In genomic region chr2:51812138-51812866, GRCh38 we compare ENCODE assay signal across 20 cellular contexts.
A peak's percentile ranks its signal among the peaks of the same experiment; 100 is the strongest.
DNase-seq lines count a peak whose midpoint lies in the region; ATAC-seq, FAIRE-seq and TF ChIP-seq lines count a peak whose summit lies in the region.
"Had no signal": no experiment of that assay in that cellular context is flagged by ENCODE, and none has a peak within 500 bp of the region (broad histone marks: within the 10 kb centered on the region; RNA-seq: fewer than 3 reads in every experiment).

No MANE protein-coding gene starts in this region.

- DNase-seq in DMS53 (lab: John Stamatoyannopoulos, UW), result peak; percentile 42
- DNase-seq in LHCN-M2 (ENCODE audit: low read depth), result peak; percentile 72
- DNase-seq in bronchial epithelial cell (ENCODE audit: low read depth), result peak; percentile 84
- DNase-seq in kidney glomerular epithelial cell (lab: John Stamatoyannopoulos, UW), result peak; percentile 6
- DNase-seq in body of pancreas, result no peak
- DNase-seq in tibial artery, result no peak
- no peak for DNase-seq in HK-2 (ENCODE audit: unreplicated experiment)
- DNase-seq: activated effector memory CD4-positive, alpha-beta T cell treated with Interleukin-2 at 50 U/mL for 16 hours; aorta; DMS79; heart right ventricle; mucosa of descending colon; NCI-H1436; NCI-H510A treated with DMSO at 0.1 percent for 48 hours; upper lobe of left lung had no signal

- H3K27me3 ChIP-seq in bronchial epithelial cell (ENCODE audit: control insufficient read depth, insufficient read depth, low read length) (no peaks in the 10 kb centered on the region), body of pancreas (no peaks in the 10 kb centered on the region), tibial artery (no peaks in the 10 kb centered on the region)
- H3K27me3 ChIP-seq: heart right ventricle, upper lobe of left lung had no signal

- H3K9me3 ChIP-seq in body of pancreas, result no peaks in the 10 kb centered on the region
- no peaks in the 10 kb centered on the region for H3K9me3 ChIP-seq in tibial artery
- H3K9me3 ChIP-seq: heart right ventricle, mucosa of descending colon, upper lobe of left lung had no signal

- H3K27ac ChIP-seq in body of pancreas (no peak overlapping the region), tibial artery (no peak overlapping the region)
- H3K27ac ChIP-seq: heart right ventricle, KMS-11, upper lobe of left lung had no signal

- H3K4me1 ChIP-seq in body of pancreas (no peaks in the 10 kb centered on the region), tibial artery (no peaks in the 10 kb centered on the region)
- H3K4me1 ChIP-seq: heart right ventricle, upper lobe of left lung had no signal

- H3K4me3 ChIP-seq in bronchial epithelial cell (ENCODE audit: low read depth, low read length) (no peak overlapping the region), body of pancreas (no peak overlapping the region), tibial artery (no peak overlapping the region)
- H3K4me3 ChIP-seq: heart right ventricle, mucosa of descending colon, smooth muscle cell, upper lobe of left lung had no signal

- TF ChIP-seq CTCF in bronchial epithelial cell (IDR thresholded peaks at IDR 0.05; ENCODE audit: insufficient read depth, low read length, severe bottlenecking), result no peak
- no peak for TF ChIP-seq CTCF in body of pancreas (IDR thresholded peaks at IDR 0.05)
- TF ChIP-seq CTCF in tibial artery (IDR thresholded peaks at IDR 0.05), result no peak

- intact Hi-C loops in body of pancreas (cut with DNase I), result no loop called here
- intact Hi-C loops in tibial artery (cut with DNase I; ENCODE audit: low total_unique reads), result no loop called here

- peak; percentile 40 for FAIRE-seq in bronchial epithelial cell (lab: Jason Lieb, UNC)
- FAIRE-seq: keratinocyte had no signal

- no peak for TF ChIP-seq POLR2A in body of pancreas (IDR thresholded peaks at IDR 0.05)

- H3K36me3 ChIP-seq in bronchial epithelial cell (ENCODE audit: control insufficient read depth, insufficient read depth, low read length), result no peaks in the 10 kb centered on the region
- H3K36me3 ChIP-seq in body of pancreas (replicated peaks in 1 of 2; ENCODE audit: insufficient read depth in 1 of 2, low read depth in 2 of 2), result no peaks in the 10 kb centered on the region
- H3K36me3 ChIP-seq in tibial artery, result no peaks in the 10 kb centered on the region
- H3K36me3 ChIP-seq: heart right ventricle, upper lobe of left lung had no signal

- ATAC-seq in body of pancreas, result no peak
- ATAC-seq in HG03571 (IDR thresholded peaks at IDR 0.05; ENCODE audit: unreplicated experiment), result no peak
- ATAC-seq: heart right ventricle; mucosa of descending colon; stimulated activated memory B cell treated with anti-CD40 and anti-IgM and Interleukin-4, amounts not matched to agents 10 μg/mL and 1 μg/mL and 100 μg/mL, for 72 hours had no signal

- 61 to 68% methylated on average over 9 of the region's 9 CpGs for WGBS in body of pancreas, 2 donors

Comparison
In these comparisons a context has a peak if more than half of its experiments do, and no peak if none do; other contexts are left out.
1. DNase-seq: peak in DMS53 (single experiment), LHCN-M2 (single experiment), bronchial epithelial cell (single experiment) and kidney glomerular epithelial cell (single experiment); none in body of pancreas (0 of 4), tibial artery (0 of 2) and HK-2 (single experiment).